In the genomic region with DNA sequence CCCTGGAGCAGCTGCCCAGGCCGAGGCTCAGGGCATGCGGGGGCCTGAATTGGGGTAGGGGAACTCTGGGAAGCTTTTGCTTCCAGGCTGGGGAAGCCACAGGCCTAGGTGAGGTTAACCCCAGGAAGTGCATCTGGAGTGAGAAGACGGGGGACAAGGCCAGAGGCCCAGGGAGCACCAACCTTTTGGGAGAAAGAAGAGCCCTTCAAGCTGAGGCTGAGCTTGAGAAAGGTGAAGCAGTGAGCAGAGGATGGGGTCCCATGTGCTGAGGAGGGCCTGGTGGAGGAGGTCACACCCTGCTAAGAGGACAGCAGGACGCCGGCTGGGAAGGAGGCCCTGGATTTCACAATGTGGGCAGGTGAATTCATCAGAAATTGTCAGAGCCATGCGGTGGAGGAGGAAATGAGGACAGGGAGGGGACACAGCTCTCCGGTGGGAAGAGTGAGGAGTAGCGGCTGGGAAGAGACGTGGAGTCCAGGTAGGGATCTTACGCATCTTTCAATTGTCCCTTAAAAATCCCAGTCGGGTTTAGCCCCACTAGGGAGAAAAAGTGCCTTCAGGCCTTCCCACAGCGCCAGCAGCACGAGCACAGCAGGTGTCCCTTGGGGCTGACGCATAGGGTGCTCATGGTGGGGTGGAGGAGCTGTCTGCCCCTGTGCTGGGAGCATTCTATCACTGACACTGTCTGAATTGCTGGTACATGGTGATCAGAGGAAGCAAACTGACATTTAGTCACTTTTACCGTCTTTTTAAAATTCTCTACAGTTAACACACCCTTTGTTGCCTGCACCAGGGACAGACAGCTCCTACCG, we compare ENCODE assay signal across 1 cellular context.
A peak's percentile ranks its signal among the peaks of the same experiment; 100 is the strongest.
TF ChIP-seq lines count a peak whose summit lies in the region.

No MANE protein-coding gene starts in this region.

TF ChIP-seq in HepG2, 621 proteins besides CTCF, POLR2A, EP300 and RAD21:
- TF ChIP-seq, protein P1, sequence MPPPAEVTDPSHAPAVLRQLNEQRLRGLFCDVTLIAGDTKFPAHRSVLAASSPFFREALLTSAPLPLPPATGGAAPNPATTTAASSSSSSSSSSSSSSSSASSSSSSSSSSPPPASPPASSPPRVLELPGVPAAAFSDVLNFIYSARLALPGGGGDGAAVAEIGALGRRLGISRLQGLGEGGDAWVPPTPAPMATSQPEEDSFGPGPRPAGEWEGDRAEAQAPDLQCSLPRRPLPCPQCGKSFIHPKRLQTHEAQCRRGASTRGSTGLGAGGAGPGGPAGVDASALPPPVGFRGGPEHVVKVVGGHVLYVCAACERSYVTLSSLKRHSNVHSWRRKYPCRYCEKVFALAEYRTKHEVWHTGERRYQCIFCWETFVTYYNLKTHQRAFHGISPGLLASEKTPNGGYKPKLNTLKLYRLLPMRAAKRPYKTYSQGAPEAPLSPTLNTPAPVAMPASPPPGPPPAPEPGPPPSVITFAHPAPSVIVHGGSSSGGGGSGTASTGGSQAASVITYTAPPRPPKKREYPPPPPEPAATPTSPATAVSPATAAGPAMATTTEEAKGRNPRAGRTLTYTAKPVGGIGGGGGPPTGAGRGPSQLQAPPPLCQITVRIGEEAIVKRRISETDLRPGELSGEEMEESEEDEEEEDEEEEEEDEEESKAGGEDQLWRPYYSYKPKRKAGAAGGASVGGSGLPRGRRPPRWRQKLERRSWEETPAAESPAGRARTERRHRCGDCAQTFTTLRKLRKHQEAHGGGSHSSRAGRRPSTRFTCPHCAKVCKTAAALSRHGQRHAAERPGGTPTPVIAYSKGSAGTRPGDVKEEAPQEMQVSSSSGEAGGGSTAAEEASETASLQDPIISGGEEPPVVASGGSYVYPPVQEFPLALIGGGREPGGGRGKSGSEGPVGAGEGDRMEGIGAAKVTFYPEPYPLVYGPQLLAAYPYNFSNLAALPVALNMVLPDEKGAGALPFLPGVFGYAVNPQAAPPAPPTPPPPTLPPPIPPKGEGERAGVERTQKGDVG (CRISPR knock-in tag; IDR thresholded peaks at IDR 0.05; ENCODE audit: borderline replicate concordance), result no peak
- TF ChIP-seq SOX13 (IDR thresholded peaks at IDR 0.05) (no peak), SOX13 (CRISPR knock-in tag; conservative IDR thresholded peaks at IDR 0.05 in 1 of 2, IDR thresholded peaks at IDR 0.05 in 1 of 2) (no peak), CEBPB (IDR thresholded peaks at IDR 0.05; ENCODE audit: borderline replicate concordance, low read depth, low read length) (0 out of 2 replicates have a peak, but pooled peaks have one; percentile 9)
